ENCODE assay signal across 9 cellular contexts in genomic region chr12:6769003-6769389, GRCh38. TPM values are rescaled to one million over a fixed set of nuclear protein-coding genes. Genes with fewer than 3 reads are reported as not detected.
DNase-seq lines count a peak whose midpoint lies in the region; ATAC-seq, FAIRE-seq and TF ChIP-seq lines count a peak whose summit lies in the region.
"Had no signal": no experiment of that assay in that cellular context is flagged by ENCODE, and none has a peak within 500 bp of the region (broad histone marks: within the 10 kb centered on the region; RNA-seq: fewer than 3 reads in every experiment).

No MANE protein-coding gene starts in this region.

- H3K36me3 ChIP-seq in heart right ventricle: peaks cover 0 to 26% (median 0%) of the 10 kb centered on the region in 9 donors

- no peak for TF ChIP-seq CTCF in heart right ventricle (IDR thresholded peaks at IDR 0.05)

- H3K4me3 Mint-ChIP-seq in stimulated activated effector memory CD8-positive, alpha-beta T cell treated with anti-CD3 and anti-CD28 coated beads, Interleukin-12 subunit alpha, Interleukin-12 subunit beta, amount 100 ng/mL, for 72 hours: peak overlapping the region; percentile 88

- no peaks in the 10 kb centered on the region for H3K9me3 Mint-ChIP-seq in stimulated activated effector memory CD8-positive, alpha-beta T cell treated with anti-CD3 and anti-CD28 coated beads, Interleukin-12 subunit alpha, Interleukin-12 subunit beta, amount 100 ng/mL, for 72 hours

- peaks cover 0 to 41% (median 2%) of the 10 kb centered on the region in 7 donors for H3K27me3 ChIP-seq in heart right ventricle

- peak overlapping the region; percentile 94 for H3K27ac Mint-ChIP-seq in stimulated activated effector memory CD8-positive, alpha-beta T cell treated with anti-CD3 and anti-CD28 coated beads, Interleukin-12 subunit alpha, Interleukin-12 subunit beta, amount 100 ng/mL, for 72 hours

- intact Hi-C loops in heart right ventricle (cut with DNase I): loop anchor here in 2 of 10 donors (5.0 kb wide), 2 partner anchors 58 to 82 kb away; partner anchors contain the start of genes P3H3 (in 1 of the 2) and ZNF384 (in 1 of the 2)

- peak overlapping the region in 4 of 10 donors; percentile 88 to 94 (median 92) for H3K27ac ChIP-seq in heart right ventricle

- FAIRE-seq in frontal cortex (lab: Jason Lieb, UNC): no peak
- FAIRE-seq: islet of Langerhans had no signal

- peak; percentile 51 for DNase-seq in NCI-H146 (lab: John Stamatoyannopoulos, UW)
- DNase-seq in NCI-H146 treated with DMSO at 0.1 percent for 48 hours (lab: John Stamatoyannopoulos, UW; ENCODE audit: unreplicated experiment): no peak
- peak; percentile 42 for DNase-seq in SW480 (ENCODE audit: low spot score)
- DNase-seq in heart right ventricle: peak in 1 of 2 donors; percentile 54
- DNase-seq in stimulated activated effector memory CD8-positive, alpha-beta T cell treated with anti-CD3 and anti-CD28 coated beads, Interleukin-12 subunit alpha, Interleukin-12 subunit beta, amount 100 ng/mL, for 72 hours (ENCODE audit: low spot score in 2 of 2): no peak
- no peak for DNase-seq in frontal cortex (ENCODE audit: low spot score in 2 of 2)
- no peak for DNase-seq in activated CD4-positive, CD25-positive, alpha-beta regulatory T cell treated with anti-CD3 and anti-CD28 coated beads, Interleukin-2, amount 50 U/mL, for 72 hours
- no peak for DNase-seq in GOT3 (lab: John Stamatoyannopoulos, UW)

- peaks cover 76% of the 10 kb centered on the region for H3K36me3 Mint-ChIP-seq in stimulated activated effector memory CD8-positive, alpha-beta T cell treated with anti-CD3 and anti-CD28 coated beads, Interleukin-12 subunit alpha, Interleukin-12 subunit beta, amount 100 ng/mL, for 72 hours

- no peaks in the 10 kb centered on the region for H3K9me3 ChIP-seq in heart right ventricle

- ATAC-seq in heart right ventricle: no peak
- ATAC-seq in stimulated activated effector memory CD8-positive, alpha-beta T cell treated with anti-CD3 and anti-CD28 coated beads, Interleukin-12 subunit alpha, Interleukin-12 subunit beta, amount 100 ng/mL, for 72 hours: no peak

- peaks cover 7 to 81% (median 41%) of the 10 kb centered on the region in 9 donors for H3K4me1 ChIP-seq in heart right ventricle

- H3K4me1 Mint-ChIP-seq in stimulated activated effector memory CD8-positive, alpha-beta T cell treated with anti-CD3 and anti-CD28 coated beads, Interleukin-12 subunit alpha, Interleukin-12 subunit beta, amount 100 ng/mL, for 72 hours: peaks cover 71% of the 10 kb centered on the region

- peak overlapping the region in 7 of 10 donors; percentile 74 to 90 (median 81) for H3K4me3 ChIP-seq in heart right ventricle

- 52 to 61% methylated on average over 6 of the region's 6 CpGs for WGBS in heart right ventricle, 2 donors

RNA-seq across cellular contexts. Expression of gene PTMS, which starts 2.8 kb away (rescaled TPM):
- 100 to 1,000 TPM in 5 of 10 donors, 10 to 100 TPM in 5; 73.3 to 194 (median 96.0) TPM for total RNA-seq in heart right ventricle
- polyA plus RNA-seq in heart right ventricle: 100 to 1,000 TPM; 289 to 361 TPM
- 47.7 TPM for total RNA-seq in frontal cortex

RNA-seq across cellular contexts. Expression of gene LAG3, which starts 3.3 kb away (rescaled TPM):
- total RNA-seq in heart right ventricle (1 to 10 TPM in 1 of 10 donors, under 1 TPM in 7, not detected in 2; 0.16 to 2.1 (median 0.26) TPM), frontal cortex (under 0.01 TPM)
- 1 to 10 TPM in 1 of 2 donors, under 1 TPM in 1; 0.13 to 1.2 TPM for polyA plus RNA-seq in heart right ventricle

RNA-seq across cellular contexts. Expression of gene MLF2, which starts 16.1 kb away (rescaled TPM):
- total RNA-seq in heart right ventricle (100 to 1,000 TPM; 135 to 182 (median 148) TPM), frontal cortex (77.9 TPM)
- 100 to 1,000 TPM; 108 to 197 TPM for polyA plus RNA-seq in heart right ventricle

RNA-seq across cellular contexts. Expression of gene CD4, which starts 20.3 kb away (rescaled TPM):
- total RNA-seq in heart right ventricle: 10 to 100 TPM in 2 of 10 donors, 1 to 10 TPM in 8; 2.8 to 44.3 (median 5.0) TPM
- 1 to 10 TPM; 2.6 to 3.2 TPM for polyA plus RNA-seq in heart right ventricle
- total RNA-seq in frontal cortex: 2.0 TPM

RNA-seq across cellular contexts. Expression of gene COPS7A, which starts 45.1 kb away (rescaled TPM):
- 10 to 100 TPM; 67.4 to 89.8 (median 77.9) TPM for total RNA-seq in heart right ventricle
- 10 to 100 TPM; 31.1 to 91.5 TPM for polyA plus RNA-seq in heart right ventricle
- 24.5 TPM for total RNA-seq in frontal cortex

Comparison
In these comparisons a context has a peak if more than half of its experiments do, and no peak if none do; other contexts are left out.
1. DNase-seq: peak in NCI-H146 (single experiment) and SW480 (single experiment); none in NCI-H146 treated with DMSO at 0.1 percent for 48 hours (single experiment), stimulated activated effector memory CD8-positive, alpha-beta T cell treated with anti-CD3 and anti-CD28 coated beads, Interleukin-12 subunit alpha, Interleukin-12 subunit beta, amount 100 ng/mL, for 72 hours (0 of 2), frontal cortex (0 of 2), activated CD4-positive, CD25-positive, alpha-beta regulatory T cell treated with anti-CD3 and anti-CD28 coated beads, Interleukin-2, amount 50 U/mL, for 72 hours (single experiment) and GOT3 (single experiment).